Comparison of ENCODE assay signal across 26 cellular contexts in genomic region chr1:170318736-170319135, GRCh38.
"Had no signal": no experiment of that assay in that cellular context is flagged by ENCODE, and none has a peak within 500 bp of the region (broad histone marks: within the 10 kb centered on the region; RNA-seq: fewer than 3 reads in every experiment).

No MANE protein-coding gene starts in this region.

- H3K36me3 Mint-ChIP-seq: activated naive CD8-positive, alpha-beta T cell treated with anti-CD3 and anti-CD28 coated beads for 36 hours; natural killer cell had no signal

- H3K9me3 Mint-ChIP-seq: activated naive CD8-positive, alpha-beta T cell treated with anti-CD3 and anti-CD28 coated beads for 36 hours; activated T-cell treated with anti-CD3 and anti-CD28 coated beads, Interleukin-2, amount 50 U/mL, for 4 hours; dendritic cell treated with granulocyte-macrophage colony-stimulating factor and Interleukin-4, amounts not matched to agents 40 ng/mL and 50 ng/mL, for 4 days; natural killer cell; stimulated activated naive CD8-positive, alpha-beta T cell treated with anti-CD3 and anti-CD28 coated beads, Interleukin-15, Interleukin-2, amounts not matched to agents 100 ng/mL and 50 ng/mL, for 24 hours had no signal

- ATAC-seq: activated T-cell treated with anti-CD3 and anti-CD28 coated beads, Interleukin-2, amount 50 U/mL, for 4 hours; gastroesophageal sphincter; natural killer cell; pancreas; psoas muscle; T-helper 17 cell had no signal

- H3K27ac ChIP-seq: gastroesophageal sphincter, left ventricle myocardium inferior, pancreas, psoas muscle, right atrium auricular region, tibial artery had no signal

- H3K4me1 ChIP-seq: gastroesophageal sphincter, left ventricle myocardium inferior, pancreas, psoas muscle, right atrium auricular region had no signal

- H3K27me3 ChIP-seq: gastroesophageal sphincter, pancreas, right atrium auricular region, tibial artery had no signal

- DNase-seq: activated B cell treated with CpG ODN at 0.5 μM for 24 hours; activated CD4-positive, alpha-beta T cell treated with anti-CD3 and anti-CD28 coated beads for 4 hours; activated CD4-positive, alpha-beta T cell treated with anti-CD3 and anti-CD28 coated beads, Interleukin-2, amount 50 U/mL, for 48 hours; activated CD8-positive, alpha-beta memory T cell treated with anti-CD3 and anti-CD28 coated beads, Interleukin-2, amount 50 U/mL, for 48 hours; activated naive CD4-positive, alpha-beta T cell treated with Interleukin-2 at 50 U/mL for 16 hours; activated naive CD8-positive, alpha-beta T cell treated with anti-CD3 and anti-CD28 coated beads for 36 hours; activated T-cell treated with anti-CD3 and anti-CD28 coated beads, Interleukin-2, amount 50 U/mL, for 4 hours; amniotic stem cell; cerebellar nuclear complex; effector CD4-positive, alpha-beta T cell; head of caudate nucleus; hypothalamus; left ventricle myocardium inferior; midbrain; natural killer cell; pancreas; psoas muscle; stimulated activated CD4-positive, alpha-beta T cell treated with anti-CD3 and anti-CD28 coated beads, Interleukin-12 subunit alpha, Interleukin-12 subunit beta, amount 100 ng/mL, for 4 hours; stimulated activated CD4-positive, alpha-beta T cell treated with anti-CD3 and anti-CD28 coated beads, Interleukin-4, amount 100 ng/mL, for 4 hours; substantia nigra; T-helper 17 cell; tibial artery had no signal

- H3K4me3 ChIP-seq: gastroesophageal sphincter, left ventricle myocardium inferior, pancreas, psoas muscle, right atrium auricular region, tibial artery had no signal

- H3K4me1 Mint-ChIP-seq: activated B cell treated with CpG ODN at 0.5 μM for 24 hours; activated naive CD8-positive, alpha-beta T cell treated with anti-CD3 and anti-CD28 coated beads for 36 hours; natural killer cell; T-helper 17 cell had no signal

- H3K9me3 ChIP-seq: pancreas, psoas muscle, right atrium auricular region, tibial artery had no signal

- H3K4me3 Mint-ChIP-seq: activated B cell treated with CpG ODN at 0.5 μM for 24 hours; activated naive CD8-positive, alpha-beta T cell treated with anti-CD3 and anti-CD28 coated beads for 36 hours; activated T-cell treated with anti-CD3 and anti-CD28 coated beads, Interleukin-2, amount 50 U/mL, for 4 hours; dendritic cell treated with granulocyte-macrophage colony-stimulating factor and Interleukin-4, amounts not matched to agents 40 ng/mL and 50 ng/mL, for 4 days; natural killer cell; stimulated activated naive CD8-positive, alpha-beta T cell treated with anti-CD3 and anti-CD28 coated beads, Interleukin-15, Interleukin-2, amounts not matched to agents 100 ng/mL and 50 ng/mL, for 24 hours; T-helper 17 cell had no signal

- H3K36me3 ChIP-seq: gastroesophageal sphincter, left ventricle myocardium inferior, pancreas, right atrium auricular region, tibial artery had no signal

- H3K27ac Mint-ChIP-seq: activated B cell treated with CpG ODN at 0.5 μM for 24 hours; activated naive CD8-positive, alpha-beta T cell treated with anti-CD3 and anti-CD28 coated beads for 36 hours; dendritic cell treated with granulocyte-macrophage colony-stimulating factor and Interleukin-4, amounts not matched to agents 40 ng/mL and 50 ng/mL, for 4 days; natural killer cell; stimulated activated naive CD8-positive, alpha-beta T cell treated with anti-CD3 and anti-CD28 coated beads, Interleukin-15, Interleukin-2, amounts not matched to agents 100 ng/mL and 50 ng/mL, for 24 hours; T-helper 17 cell had no signal

- H3K27me3 Mint-ChIP-seq: activated B cell treated with CpG ODN at 0.5 μM for 24 hours; activated naive CD8-positive, alpha-beta T cell treated with anti-CD3 and anti-CD28 coated beads for 36 hours; dendritic cell treated with granulocyte-macrophage colony-stimulating factor and Interleukin-4, amounts not matched to agents 40 ng/mL and 50 ng/mL, for 4 days; stimulated activated naive CD8-positive, alpha-beta T cell treated with anti-CD3 and anti-CD28 coated beads, Interleukin-15, Interleukin-2, amounts not matched to agents 100 ng/mL and 50 ng/mL, for 24 hours had no signal
